9 cellular contexts compared by ENCODE assay signal in genomic region chr1:18953656-18954259, GRCh38. TPM values are rescaled to one million over a fixed set of nuclear protein-coding genes. Genes with fewer than 3 reads are reported as not detected.
DNase-seq lines count a peak whose midpoint lies in the region; ATAC-seq, FAIRE-seq and TF ChIP-seq lines count a peak whose summit lies in the region.
"Had no signal": no experiment of that assay in that cellular context is flagged by ENCODE, and none has a peak within 500 bp of the region (broad histone marks: within the 10 kb centered on the region; RNA-seq: fewer than 3 reads in every experiment).

No MANE protein-coding gene starts in this region.

- CTCF ChIA-PET in CD8-positive, alpha-beta memory T cell (lab: Charles Lee), result interaction anchor here (3.3 to 6.7 kb wide), 3 partner anchors 26 to 47 kb away, joined by 10 to 36 read pairs (median 22); no protein-coding TSS in a partner anchor
- CTCF ChIA-PET in T-cell (lab: Charles Lee), result no interaction called here

- peak overlapping the region; percentile 60 for H3K27ac ChIP-seq in CD8-positive, alpha-beta memory T cell (ENCODE audit: low read depth, low read length)
- H3K27ac ChIP-seq in esophagus (ENCODE audit: low read depth in 2 of 2, low read length in 1 of 2) (peak overlapping the region; percentile 57 to 94), pancreas (peak overlapping the region in 2 of 4 donors; percentile 68 to 78)

- H3K4me3 ChIP-seq in CD8-positive, alpha-beta memory T cell (ENCODE audit: low read length), result peak overlapping the region; percentile 69
- H3K4me3 ChIP-seq in esophagus (ENCODE audit: low read depth in 1 of 2, low read length in 2 of 2) (peak overlapping the region; percentile 25 to 77), pancreas (peak overlapping the region; percentile 56 to 91 (median 82))
- H3K4me3 ChIP-seq: K562 had no signal

- WGBS in esophagus, 2 donors, result 58 to 67% methylated on average over 15 of the region's 15 CpGs
- WGBS in pancreas, 2 donors, result 36 to 45% methylated on average over 15 of the region's 15 CpGs

- peak overlapping the region; percentile 95 to 100 (median 100) for H3K27ac Mint-ChIP-seq in CD8-positive, alpha-beta memory T cell
- H3K27ac Mint-ChIP-seq in T-cell, result peak overlapping the region; percentile 99

- no peak for TF ChIP-seq CTCF in pancreas (IDR thresholded peaks at IDR 0.05)
- no peak for TF ChIP-seq CTCF in omental fat pad (IDR thresholded peaks at IDR 0.05)

- H3K27me3 Mint-ChIP-seq in CD8-positive, alpha-beta memory T cell, result peaks cover 0 to 4% of the 10 kb centered on the region in 2 donors
- no peaks in the 10 kb centered on the region for H3K27me3 Mint-ChIP-seq in T-cell

- no peaks in the 10 kb centered on the region for H3K9me3 Mint-ChIP-seq in CD8-positive, alpha-beta memory T cell
- no peaks in the 10 kb centered on the region for H3K9me3 Mint-ChIP-seq in T-cell

- POLR2A ChIA-PET in CD8-positive, alpha-beta memory T cell (lab: Charles Lee), result interaction anchor here (8.6 kb wide), 1 partner anchor 26 kb away, joined by 110 read pairs; no protein-coding TSS in a partner anchor
- POLR2A ChIA-PET in T-cell (lab: Charles Lee), result no interaction called here

- H3K36me3 ChIP-seq in CD8-positive, alpha-beta memory T cell (ENCODE audit: insufficient read depth, low read length), result no peaks in the 10 kb centered on the region
- H3K36me3 ChIP-seq in esophagus (ENCODE audit: control insufficient read depth in 2 of 2, insufficient read depth in 2 of 2, low read length in 1 of 2) (peaks cover 0 to 3% of the 10 kb centered on the region in 2 donors), pancreas (no peaks in the 10 kb centered on the region)

- H3K9me3 ChIP-seq in CD8-positive, alpha-beta memory T cell (ENCODE audit: low read length), result no peaks in the 10 kb centered on the region
- H3K9me3 ChIP-seq in esophagus (ENCODE audit: control insufficient read depth in 2 of 2, insufficient read depth in 1 of 2, low read depth in 1 of 2, low read length in 1 of 2), result no peaks in the 10 kb centered on the region
- no peaks in the 10 kb centered on the region for H3K9me3 ChIP-seq in pancreas

- H3K4me1 Mint-ChIP-seq in CD8-positive, alpha-beta memory T cell, result peaks cover 81 to 86% (median 81%) of the 10 kb centered on the region in 3 donors
- peaks cover 82 to 83% (median 82%) of the 10 kb centered on the region in 3 donors for H3K4me1 Mint-ChIP-seq in T-cell

- H3K4me1 ChIP-seq in CD8-positive, alpha-beta memory T cell (ENCODE audit: insufficient read depth, low read length), result peaks cover 79% of the 10 kb centered on the region
- H3K4me1 ChIP-seq in esophagus (ENCODE audit: control insufficient read depth in 2 of 2, insufficient read depth in 2 of 2, low read length in 1 of 2), result peaks cover 18 to 26% of the 10 kb centered on the region in 2 donors
- H3K4me1 ChIP-seq in pancreas, result peaks cover 11 to 45% (median 12%) of the 10 kb centered on the region in 3 donors

- FAIRE-seq in pancreas (lab: Jason Lieb, UNC) (no peak), urothelium cell line (lab: Jason Lieb, UNC) (no peak)
- FAIRE-seq: K562 had no signal

- no peaks in the 10 kb centered on the region for H3K27me3 ChIP-seq in CD8-positive, alpha-beta memory T cell (ENCODE audit: insufficient read depth, low read length, poor library complexity, severe bottlenecking)
- H3K27me3 ChIP-seq in esophagus (ENCODE audit: control insufficient read depth in 1 of 2, insufficient read depth in 2 of 2, low read length in 2 of 2), result no peaks in the 10 kb centered on the region
- H3K27me3 ChIP-seq in pancreas, result no peaks in the 10 kb centered on the region

- no peak for DNase-seq in CD8-positive, alpha-beta memory T cell
- DNase-seq in T-cell, result no peak
- DNase-seq in pancreas, result no peak
- no peak for DNase-seq in omental fat pad (ENCODE audit: low spot score)
- DNase-seq in middle frontal gyrus (ENCODE audit: extremely low spot score, low spot score), result no peak
- no peak for DNase-seq in urothelium cell line (ENCODE audit: low spot score)
- DNase-seq in RPMI8226, result no peak

- peak overlapping the region; percentile 93 to 98 (median 95) for H3K4me3 Mint-ChIP-seq in CD8-positive, alpha-beta memory T cell
- peak overlapping the region; percentile 88 to 90 (median 89) for H3K4me3 Mint-ChIP-seq in T-cell

- intact Hi-C loops in pancreas (cut with DNase I), result loop anchor here in 1 of 3 donors (10.0 kb wide), 1 partner anchor 49 kb away; the partner anchor contains the start of gene ALDH4A1

- ATAC-seq in T-cell (replicated peaks in 1 of 4) (no peak), pancreas (no peak), omental fat pad (ENCODE audit: low FRiP score) (no peak)
- ATAC-seq: K562 had no signal

- peaks cover 0 to 21% (median 6%) of the 10 kb centered on the region in 3 donors for H3K36me3 Mint-ChIP-seq in CD8-positive, alpha-beta memory T cell
- H3K36me3 Mint-ChIP-seq in T-cell, result peaks cover 4% of the 10 kb centered on the region

RNA-seq across cellular contexts. Expression of gene IFFO2, which starts 2.7 kb away (rescaled TPM):
- 10 to 100 TPM; 33.1 to 37.7 TPM for total RNA-seq in CD8-positive, alpha-beta memory T cell
- polyA plus RNA-seq in CD8-positive, alpha-beta memory T cell, result 3.2 TPM
- total RNA-seq in T-cell (10 to 100 TPM; 36.0 to 76.2 (median 37.7) TPM), pancreas (10 to 100 TPM; 23.0 to 38.4 (median 26.4) TPM), omental fat pad (10 to 100 TPM in 1 of 4 donors, 1 to 10 TPM in 3; 2.3 to 12.9 (median 7.7) TPM)
- polyA plus RNA-seq in esophagus (10 to 100 TPM; 28.7 to 51.9 TPM), pancreas (10 to 100 TPM; 13.9 to 14.0 TPM)

RNA-seq across cellular contexts. Expression of gene ALDH4A1, which starts 51.4 kb away (rescaled TPM):
- total RNA-seq in CD8-positive, alpha-beta memory T cell, result 1 to 10 TPM; 9.3 to 9.5 TPM
- 1.4 TPM for polyA plus RNA-seq in CD8-positive, alpha-beta memory T cell
- total RNA-seq in T-cell (1 to 10 TPM in 4 of 5 donors, under 1 TPM in 1; 0.85 to 2.8 (median 2.2) TPM), pancreas (1 to 10 TPM; 1.4 to 5.9 (median 3.5) TPM), omental fat pad (10 to 100 TPM; 22.2 to 96.8 (median 67.3) TPM)
- polyA plus RNA-seq in esophagus (10 to 100 TPM; 34.7 to 39.6 TPM), pancreas (1 to 10 TPM; 6.0 to 7.6 TPM)
